In the genomic region with DNA sequence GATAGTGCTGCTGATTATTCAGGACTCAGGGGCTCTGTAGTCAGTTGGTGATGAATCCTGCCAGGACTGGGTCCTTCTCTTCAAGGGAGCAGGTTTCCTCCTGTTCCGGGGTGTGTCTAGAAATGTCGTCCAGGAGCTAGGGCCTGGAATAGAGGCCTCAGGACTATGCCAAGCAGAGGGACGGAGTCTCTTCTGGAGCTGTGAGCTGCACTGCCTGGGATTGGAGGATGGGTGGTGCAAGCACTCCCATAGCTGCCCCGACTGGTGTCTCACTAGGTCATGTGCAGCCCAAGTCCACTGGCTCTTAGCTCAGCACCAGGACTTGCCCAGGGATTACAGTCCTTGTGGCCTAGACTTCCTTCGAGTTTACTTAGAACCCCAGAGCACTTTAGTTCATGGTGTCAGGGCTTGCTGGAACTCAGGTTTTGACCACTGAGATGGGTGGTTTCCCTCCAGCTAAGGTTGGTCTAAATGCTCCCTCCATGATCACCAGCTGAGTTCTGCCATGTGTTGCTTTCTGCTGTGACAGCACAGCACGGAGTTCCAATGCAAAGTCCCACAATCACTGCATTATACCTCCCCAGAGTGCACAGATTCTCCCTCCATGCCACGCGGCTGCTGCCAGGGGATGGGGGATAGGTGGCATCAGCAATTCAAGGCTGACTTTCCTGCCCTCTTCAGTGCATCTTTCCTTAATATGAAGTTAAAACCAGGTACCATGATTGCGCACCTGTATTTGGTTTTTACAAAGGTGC, we compare ENCODE assay signal across 25 cellular contexts. TPM values are rescaled to one million over a fixed set of nuclear protein-coding genes. Genes with fewer than 3 reads are reported as not detected.
"Had no signal": no experiment of that assay in that cellular context is flagged by ENCODE, and none has a peak within 500 bp of the region (broad histone marks: within the 10 kb centered on the region; RNA-seq: fewer than 3 reads in every experiment).

No MANE protein-coding gene starts in this region.

- H3K4me1 ChIP-seq: parathyroid adenoma had no signal

- H3K27ac Mint-ChIP-seq: activated CD8-positive, alpha-beta T cell treated with anti-CD3 and anti-CD28 coated beads, Interleukin-2, amount 10 ng/mL, durations not matched to agents 7 days and 5 days; activated naive CD4-positive, alpha-beta T cell treated with anti-CD3 and anti-CD28 coated beads for 36 hours; activated naive CD8-positive, alpha-beta T cell treated with anti-CD3 and anti-CD28 coated beads, Interleukin-2, amount 10 ng/mL, durations not matched to agents 7 days and 5 days; activated T-cell treated with anti-CD3 and anti-CD28 coated beads, Interleukin-2, amount 50 U/mL, for 24 hours; activated T-helper 17 cell treated with anti-CD3 and anti-CD28 coated beads, Interleukin-2, amount 50 U/mL, for 72 hours; dendritic cell treated with granulocyte-macrophage colony-stimulating factor and Interleukin-4, amounts not matched to agents 40 ng/mL and 50 ng/mL, for 4 days; memory B cell; stimulated activated naive B cell treated with anti-CD40 and anti-IgM and Interleukin-4, amounts not matched to agents 10 μg/mL and 1 μg/mL and 100 μg/mL, for 72 hours; T-cell had no signal

- H3K4me1 Mint-ChIP-seq: activated naive CD8-positive, alpha-beta T cell treated with anti-CD3 and anti-CD28 coated beads, Interleukin-2, amount 10 ng/mL, durations not matched to agents 7 days and 5 days; activated T-helper 17 cell treated with anti-CD3 and anti-CD28 coated beads, Interleukin-2, amount 50 U/mL, for 72 hours; memory B cell; stimulated activated naive B cell treated with anti-CD40 and anti-IgM and Interleukin-4, amounts not matched to agents 10 μg/mL and 1 μg/mL and 100 μg/mL, for 72 hours; T-cell had no signal

- H3K27me3 ChIP-seq: sigmoid colon, thyroid gland had no signal

- H3K9me3 ChIP-seq: thyroid gland had no signal

- H3K36me3 ChIP-seq: sigmoid colon, thyroid gland, WERI-Rb-1 had no signal

- H3K4me3 Mint-ChIP-seq: activated CD8-positive, alpha-beta T cell treated with anti-CD3 and anti-CD28 coated beads, Interleukin-2, amount 10 ng/mL, durations not matched to agents 7 days and 5 days; activated naive CD4-positive, alpha-beta T cell treated with anti-CD3 and anti-CD28 coated beads for 36 hours; activated naive CD8-positive, alpha-beta T cell treated with anti-CD3 and anti-CD28 coated beads, Interleukin-2, amount 10 ng/mL, durations not matched to agents 7 days and 5 days; activated T-cell treated with anti-CD3 and anti-CD28 coated beads, Interleukin-2, amount 50 U/mL, for 24 hours; activated T-helper 17 cell treated with anti-CD3 and anti-CD28 coated beads, Interleukin-2, amount 50 U/mL, for 72 hours; dendritic cell treated with granulocyte-macrophage colony-stimulating factor and Interleukin-4, amounts not matched to agents 40 ng/mL and 50 ng/mL, for 4 days; memory B cell; nephron progenitor cell; stimulated activated naive B cell treated with anti-CD40 and anti-IgM and Interleukin-4, amounts not matched to agents 10 μg/mL and 1 μg/mL and 100 μg/mL, for 72 hours; T-cell had no signal

- H3K4me3 ChIP-seq: sigmoid colon, smooth muscle cell, thyroid gland had no signal

- H3K27ac ChIP-seq: parathyroid adenoma, sigmoid colon, thyroid gland, WERI-Rb-1 had no signal

- H3K36me3 Mint-ChIP-seq: activated naive CD8-positive, alpha-beta T cell treated with anti-CD3 and anti-CD28 coated beads, Interleukin-2, amount 10 ng/mL, durations not matched to agents 7 days and 5 days; memory B cell; T-cell had no signal

- DNase-seq: activated CD4-positive, alpha-beta T cell treated with anti-CD3 and anti-CD28 coated beads, Interleukin-2, amount 50 U/mL, for 1 hour; activated CD4-positive, CD25-positive, alpha-beta regulatory T cell treated with anti-CD3 and anti-CD28 coated beads, Interleukin-2, amount 50 U/mL, for 72 hours; activated CD8-positive, alpha-beta T cell treated with anti-CD3 and anti-CD28 coated beads, Interleukin-2, amount 10 ng/mL, durations not matched to agents 7 days and 5 days; activated naive CD4-positive, alpha-beta T cell treated with anti-CD3 and anti-CD28 coated beads for 36 hours; activated naive CD8-positive, alpha-beta T cell treated with anti-CD3 and anti-CD28 coated beads, Interleukin-2, amount 10 ng/mL, durations not matched to agents 7 days and 5 days; activated T-cell treated with anti-CD3 and anti-CD28 coated beads, Interleukin-2, amount 50 U/mL, for 24 hours; amygdala; cerebellar nuclear complex; effector CD8-positive, alpha-beta T cell; foreskin melanocyte; glutamatergic neuron; hippocampal formation; nephron progenitor cell; stimulated activated CD4-positive, alpha-beta T cell treated with anti-CD3 and anti-CD28 coated beads, Interleukin-15, amount 100 ng/mL, for 24 hours; stimulated activated CD8-positive, alpha-beta memory T cell treated with anti-CD3 and anti-CD28 coated beads, Interleukin-4, amount 100 ng/mL, for 48 hours; stimulated activated naive B cell treated with anti-CD40 and anti-IgM and Interleukin-4, amounts not matched to agents 10 μg/mL and 1 μg/mL and 100 μg/mL, for 72 hours; thyroid gland; WERI-Rb-1 had no signal

RNA-seq across cellular contexts. Expression of gene SHANK2, which starts 42.6 kb away (rescaled TPM):
- total RNA-seq: activated CD8-positive, alpha-beta T cell treated with anti-CD3 and anti-CD28 coated beads, Interleukin-2, amount 10 ng/mL, durations not matched to agents 7 days and 5 days; activated naive CD4-positive, alpha-beta T cell treated with anti-CD3 and anti-CD28 coated beads for 36 hours; activated naive CD8-positive, alpha-beta T cell treated with anti-CD3 and anti-CD28 coated beads, Interleukin-2, amount 10 ng/mL, durations not matched to agents 7 days and 5 days; activated T-helper 17 cell treated with anti-CD3 and anti-CD28 coated beads, Interleukin-2, amount 50 U/mL, for 72 hours had no signal
